ENCODE assay signal across 8 cellular contexts in genomic region chr15:77014137-77015081, GRCh38. TPM values are rescaled to one million over a fixed set of nuclear protein-coding genes. Genes with fewer than 3 reads are reported as not detected.
DNase-seq lines count a peak whose midpoint lies in the region; ATAC-seq and TF ChIP-seq lines count a peak whose summit lies in the region.

No MANE protein-coding gene starts in this region.

- H3K27me3 ChIP-seq in HCT116 (ENCODE audit: insufficient read depth, low read length) (no peaks in the 10 kb centered on the region), Peyer's patch (no peaks in the 10 kb centered on the region), uterus (no peaks in the 10 kb centered on the region)

- TF ChIP-seq POLR2A in GM18505 (IDR thresholded peaks at IDR 0.05; ENCODE audit: borderline replicate concordance, extremely low read depth, insufficient read depth, insufficient read length): no peak
- TF ChIP-seq POLR2A in HCT116 (IDR thresholded peaks at IDR 0.05; ENCODE audit: borderline replicate concordance, extremely low read depth, insufficient read depth, insufficient read length): no peak
- TF ChIP-seq POLR2A in Peyer's patch (IDR thresholded peaks at IDR 0.05): no peak
- TF ChIP-seq POLR2A in uterus (IDR thresholded peaks at IDR 0.05): no peak

- no peak for DNase-seq in HCT116 (ENCODE audit: low read depth, low spot score)
- peak in 1 of 3 donors; percentile 59 for DNase-seq in Peyer's patch
- peak; percentile 57 for DNase-seq in naive B cell
- DNase-seq in mesenteric fat pad (ENCODE audit: low spot score): no peak
- DNase-seq in activated CD4-positive, alpha-beta T cell treated with anti-CD3 and anti-CD28 coated beads, Interleukin-2, amount 50 U/mL, for 4 hours: no peak
- no peak for DNase-seq in uterus

- no TSS peak for BruUV-seq in HCT116 (replicated peaks; lab: Mats Ljungman, UMichigan)

- ATAC-seq in GM18505 (IDR thresholded peaks at IDR 0.05; ENCODE audit: unreplicated experiment) (peak; percentile 50), HCT116 (peak; percentile 52), naive B cell (ENCODE audit: low read depth in 2 of 2) (peak; percentile 91 to 94), HG02840 (IDR thresholded peaks at IDR 0.05; ENCODE audit: low FRiP score, unreplicated experiment) (no peak)

- intact Hi-C loops in HCT116 (cut with micrococcal nuclease) (no loop called here), uterus (cut with DNase I; ENCODE audit: low total_unique reads) (no loop called here)

- RAD21 ChIA-PET in HCT116 (lab: Charles Lee; ENCODE audit: low non-redundant PET in 1 of 2, low total read pairs in 2 of 2, uncharacterized antibody in 2 of 2, unreplicated experiment in 2 of 2): no interaction called here

- H2AFZ ChIP-seq in HCT116 (ENCODE audit: low read depth, low read length, poor library complexity, severe bottlenecking): peak overlapping the region; percentile 54

- H3K36me3 ChIP-seq in HCT116 (ENCODE audit: control insufficient read depth in 1 of 2, insufficient read depth in 2 of 2, low read length in 2 of 2) (no peaks in the 10 kb centered on the region), Peyer's patch (no peaks in the 10 kb centered on the region), uterus (no peaks in the 10 kb centered on the region)

- H3K27ac ChIP-seq in HCT116 (ENCODE audit: low read depth, low read length): no peak overlapping the region
- peak overlapping the region; percentile 29 to 66 (median 51) for H3K27ac ChIP-seq in Peyer's patch
- H3K27ac ChIP-seq in uterus: no peak overlapping the region

- peak overlapping the region in 7 of 8 donors; percentile 42 to 86 (median 77) for H3K4me3 Mint-ChIP-seq in naive B cell

- TF ChIP-seq RAD21 in HCT116 (IDR thresholded peaks at IDR 0.05; ENCODE audit: low read depth): no peak

- no peaks in the 10 kb centered on the region for H3K9me3 Mint-ChIP-seq in naive B cell

- TF ChIP-seq CTCF in HCT116 (IDR thresholded peaks at IDR 0.05 in 2 of 3, conservative IDR thresholded peaks at IDR 0.05 in 1 of 3; ENCODE audit: borderline replicate concordance in 1 of 3, insufficient read depth in 1 of 3, low read depth in 2 of 3, low read length in 2 of 3): no peak
- TF ChIP-seq CTCF in Peyer's patch (IDR thresholded peaks at IDR 0.05): no peak
- TF ChIP-seq CTCF in uterus (IDR thresholded peaks at IDR 0.05): no peak

- H4K20me1 ChIP-seq in HCT116 (ENCODE audit: insufficient read depth): no peaks in the 10 kb centered on the region

- no peaks in the 10 kb centered on the region for H3K79me2 ChIP-seq in HCT116 (ENCODE audit: insufficient read depth, low read length)

- peak overlapping the region in 3 of 6 donors; percentile 39 to 89 (median 85) for H3K27ac Mint-ChIP-seq in naive B cell

- peaks cover 8 to 15% of the 10 kb centered on the region in 2 experiments for H3K4me1 ChIP-seq in HCT116 (ENCODE audit: control insufficient read depth in 1 of 2, insufficient read depth in 2 of 2, low read length in 2 of 2)
- peaks cover 0 to 31% (median 15%) of the 10 kb centered on the region in 4 donors for H3K4me1 ChIP-seq in Peyer's patch
- no peaks in the 10 kb centered on the region for H3K4me1 ChIP-seq in uterus

- H3K36me3 Mint-ChIP-seq in naive B cell: no peaks in the 10 kb centered on the region

- no peak overlapping the region for H3K4me3 ChIP-seq in HCT116 (replicated peaks in 1 of 2; ENCODE audit: low read depth in 1 of 2, low read length in 2 of 2)
- no peak overlapping the region for H3K4me3 ChIP-seq in Peyer's patch
- no peak overlapping the region for H3K4me3 ChIP-seq in uterus

- no peak overlapping the region for H3K9ac ChIP-seq in HCT116 (ENCODE audit: low read length)

- peaks cover 69 to 87% (median 72%) of the 10 kb centered on the region in 3 donors for H3K4me1 Mint-ChIP-seq in naive B cell

- POLR2A ChIA-PET in HCT116 (lab: Charles Lee): no interaction called here

- CTCF ChIA-PET in HCT116 (lab: Charles Lee): interaction anchor here (1.7 kb wide), 1 partner anchor 10 kb away, joined by 8 read pairs; no protein-coding TSS in a partner anchor

- peak overlapping the region; percentile 44 for H3K4me2 ChIP-seq in HCT116 (ENCODE audit: low read length)

- no peaks in the 10 kb centered on the region for H3K9me2 ChIP-seq in HCT116 (ENCODE audit: insufficient read depth)

- no peaks in the 10 kb centered on the region for H3K9me3 ChIP-seq in HCT116 (ENCODE audit: control insufficient read depth in 1 of 2, insufficient read depth in 1 of 2, low read depth in 1 of 2, low read length in 2 of 2)
- no peaks in the 10 kb centered on the region for H3K9me3 ChIP-seq in Peyer's patch
- no peaks in the 10 kb centered on the region for H3K9me3 ChIP-seq in uterus

- no peaks in the 10 kb centered on the region for H3K27me3 Mint-ChIP-seq in naive B cell

TF ChIP-seq in HCT116, 20 proteins besides CTCF, POLR2A, EP300 and RAD21:
- no peak for TF ChIP-seq REST (IDR thresholded peaks at IDR 0.05; ENCODE audit: low read depth)
- TF ChIP-seq EZH2 (IDR thresholded peaks at IDR 0.05): no peak

RNA-seq across cellular contexts. Expression of gene PSTPIP1, which starts 19.5 kb away (rescaled TPM):
- 0.79 TPM for total RNA-seq in HCT116 (2021; ENCODE audit: unreplicated experiment)
- polyA plus RNA-seq in HCT116 (2012): 0.09 TPM in 1 of 2 replicates, not detected in the other
- total RNA-seq in Peyer's patch: 10 to 100 TPM in 3 of 4 donors, 1 to 10 TPM in 1; 6.3 to 40.4 (median 19.5) TPM
- polyA plus RNA-seq in naive B cell (ENCODE audit: low read depth in 6 of 6): 10 to 100 TPM; 15.6 to 34.1 (median 24.1) TPM
- total RNA-seq in mesenteric fat pad: 24.8 TPM
- 1 to 10 TPM in 3 of 4 donors, not detected in 1; 1.3 to 10.0 (median 4.7) TPM for total RNA-seq in uterus

RNA-seq across cellular contexts. Expression of gene TSPAN3, which starts 56.5 kb away (rescaled TPM):
- total RNA-seq in HCT116 (2021; ENCODE audit: unreplicated experiment) (140 TPM), Peyer's patch (100 to 1,000 TPM in 3 of 4 donors, 10 to 100 TPM in 1; 92.4 to 778 (median 563) TPM), mesenteric fat pad (558 TPM), uterus (100 to 1,000 TPM in 2 of 4 donors, 10 to 100 TPM in 2; 62.0 to 446 (median 114) TPM)
- 141 and 173 TPM in 2 replicates for polyA plus RNA-seq in HCT116 (2012)
- 100 to 1,000 TPM; 418 to 685 (median 569) TPM for polyA plus RNA-seq in naive B cell (ENCODE audit: low read depth in 6 of 6)

Comparison
In these comparisons a context has a peak if more than half of its experiments do, and no peak if none do; other contexts are left out.
1. H3K27ac ChIP-seq: peak in Peyer's patch (4 of 4); none in HCT116 (single experiment) and uterus (0 of 2).